In genomic region chr11:61349916-61350315, GRCh38 we compare ENCODE assay signal across 19 cellular contexts. TPM values are rescaled to one million over a fixed set of nuclear protein-coding genes. Genes with fewer than 3 reads are reported as not detected.
A peak's percentile ranks its signal among the peaks of the same experiment; 100 is the strongest.
DNase-seq lines count a peak whose midpoint lies in the region; ATAC-seq and TF ChIP-seq lines count a peak whose summit lies in the region.
"Had no signal": no experiment of that assay in that cellular context is flagged by ENCODE, and none has a peak within 500 bp of the region (broad histone marks: within the 10 kb centered on the region; RNA-seq: fewer than 3 reads in every experiment).

No MANE protein-coding gene starts in this region.

- ATAC-seq in activated CD8-positive, alpha-beta memory T cell treated with anti-CD3 and anti-CD28 coated beads, Interleukin-2, amount 10 ng/mL, durations not matched to agents 7 days and 5 days = no peak
- ATAC-seq in stimulated activated effector memory CD8-positive, alpha-beta T cell treated with anti-CD3 and anti-CD28 coated beads, Interleukin-12 subunit alpha, Interleukin-12 subunit beta, amount 100 ng/mL, for 72 hours = no peak

- peaks cover 15% of the 10 kb centered on the region for H3K36me3 Mint-ChIP-seq in activated CD8-positive, alpha-beta memory T cell treated with anti-CD3 and anti-CD28 coated beads, Interleukin-2, amount 10 ng/mL, durations not matched to agents 7 days and 5 days
- H3K36me3 Mint-ChIP-seq in IgD-negative memory B cell = peaks cover 7% of the 10 kb centered on the region
- no peaks in the 10 kb centered on the region for H3K36me3 Mint-ChIP-seq in glutamatergic neuron (ENCODE audit: unreplicated experiment)
- peaks cover 39% of the 10 kb centered on the region for H3K36me3 Mint-ChIP-seq in stimulated activated effector memory CD8-positive, alpha-beta T cell treated with anti-CD3 and anti-CD28 coated beads, Interleukin-12 subunit alpha, Interleukin-12 subunit beta, amount 100 ng/mL, for 72 hours
- H3K36me3 Mint-ChIP-seq in T-helper 2 cell treated with Interferon-gamma antibody and Interleukin-4, amounts not matched to agents 5 μg/mL and 100 μg/mL, for 36 hours (ENCODE audit: low read depth) = peaks cover 19% of the 10 kb centered on the region

- CTCF ChIA-PET in activated CD8-positive, alpha-beta memory T cell treated with anti-CD3 and anti-CD28 coated beads, Interleukin-2, amount 10 ng/mL, durations not matched to agents 7 days and 5 days (lab: Charles Lee) = interaction anchor here (3.1 kb wide), 1 partner anchor 36 kb away, joined by 12 read pairs; no protein-coding TSS in a partner anchor

- H3K9me3 Mint-ChIP-seq in activated CD8-positive, alpha-beta memory T cell treated with anti-CD3 and anti-CD28 coated beads, Interleukin-2, amount 10 ng/mL, durations not matched to agents 7 days and 5 days (ENCODE audit: low read depth) = no peaks in the 10 kb centered on the region
- H3K9me3 Mint-ChIP-seq in IgD-negative memory B cell (no peaks in the 10 kb centered on the region), glutamatergic neuron (ENCODE audit: unreplicated experiment) (peaks cover 3% of the 10 kb centered on the region)
- H3K9me3 Mint-ChIP-seq in stimulated activated effector memory CD8-positive, alpha-beta T cell treated with anti-CD3 and anti-CD28 coated beads, Interleukin-12 subunit alpha, Interleukin-12 subunit beta, amount 100 ng/mL, for 72 hours = no peaks in the 10 kb centered on the region
- H3K9me3 Mint-ChIP-seq in T-helper 2 cell treated with Interferon-gamma antibody and Interleukin-4, amounts not matched to agents 5 μg/mL and 100 μg/mL, for 36 hours = no peaks in the 10 kb centered on the region
- H3K9me3 Mint-ChIP-seq: HFFc6 had no signal

- H3K27me3 Mint-ChIP-seq in activated CD8-positive, alpha-beta memory T cell treated with anti-CD3 and anti-CD28 coated beads, Interleukin-2, amount 10 ng/mL, durations not matched to agents 7 days and 5 days = no peaks in the 10 kb centered on the region
- H3K27me3 Mint-ChIP-seq in IgD-negative memory B cell (no peaks in the 10 kb centered on the region), glutamatergic neuron (ENCODE audit: unreplicated experiment) (peaks cover 1% of the 10 kb centered on the region)
- no peaks in the 10 kb centered on the region for H3K27me3 Mint-ChIP-seq in T-helper 2 cell treated with Interferon-gamma antibody and Interleukin-4, amounts not matched to agents 5 μg/mL and 100 μg/mL, for 36 hours (ENCODE audit: low read depth)

- DNase-seq in activated CD8-positive, alpha-beta memory T cell treated with anti-CD3 and anti-CD28 coated beads, Interleukin-2, amount 10 ng/mL, durations not matched to agents 7 days and 5 days = no peak
- no peak for DNase-seq in activated CD8-positive, alpha-beta memory T cell treated with anti-CD3 and anti-CD28 coated beads, Interleukin-2, amount 50 U/mL, for 4 hours
- DNase-seq in glutamatergic neuron (no peak), DMS53 treated with DMSO at 0.1 percent for 48 hours (lab: John Stamatoyannopoulos, UW; ENCODE audit: unreplicated experiment) (no peak), cortex of kidney (lab: John Stamatoyannopoulos, UW) (no peak)
- DNase-seq in stimulated activated effector memory CD8-positive, alpha-beta T cell treated with anti-CD3 and anti-CD28 coated beads, Interleukin-12 subunit alpha, Interleukin-12 subunit beta, amount 100 ng/mL, for 72 hours (ENCODE audit: low spot score in 2 of 2) = no peak
- DNase-seq in T-helper 2 cell treated with Interferon-gamma antibody and Interleukin-4, amounts not matched to agents 5 μg/mL and 100 μg/mL, for 36 hours (ENCODE audit: low spot score) = no peak
- DNase-seq: COR-L47, DMS153, EL, HFFc6, Karpas-422, MM.1S, NCI-H1092 treated with DMSO at 0.1 percent for 48 hours, NCI-H2081 treated with DMSO at 0.1 percent for 48 hours, NCI-H510A treated with DMSO at 0.1 percent for 48 hours, NCI-H82, PC-9 had no signal

- no peaks in the 10 kb centered on the region for H3K4me1 Mint-ChIP-seq in activated CD8-positive, alpha-beta memory T cell treated with anti-CD3 and anti-CD28 coated beads, Interleukin-2, amount 10 ng/mL, durations not matched to agents 7 days and 5 days
- H3K4me1 Mint-ChIP-seq in IgD-negative memory B cell (peaks cover 15 to 17% (median 16%) of the 10 kb centered on the region in 3 donors), glutamatergic neuron (ENCODE audit: low read depth, unreplicated experiment) (peaks cover 8% of the 10 kb centered on the region)
- peaks cover 10% of the 10 kb centered on the region for H3K4me1 Mint-ChIP-seq in stimulated activated effector memory CD8-positive, alpha-beta T cell treated with anti-CD3 and anti-CD28 coated beads, Interleukin-12 subunit alpha, Interleukin-12 subunit beta, amount 100 ng/mL, for 72 hours
- no peaks in the 10 kb centered on the region for H3K4me1 Mint-ChIP-seq in T-helper 2 cell treated with Interferon-gamma antibody and Interleukin-4, amounts not matched to agents 5 μg/mL and 100 μg/mL, for 36 hours (ENCODE audit: low read depth)

- peak overlapping the region; percentile 30 for H3K27ac Mint-ChIP-seq in activated CD8-positive, alpha-beta memory T cell treated with anti-CD3 and anti-CD28 coated beads, Interleukin-2, amount 10 ng/mL, durations not matched to agents 7 days and 5 days
- peak overlapping the region in 2 of 3 donors; percentile 23 to 71 for H3K27ac Mint-ChIP-seq in IgD-negative memory B cell
- H3K27ac Mint-ChIP-seq in glutamatergic neuron (ENCODE audit: unreplicated experiment) = no peak overlapping the region
- peak overlapping the region; percentile 22 for H3K27ac Mint-ChIP-seq in stimulated activated effector memory CD8-positive, alpha-beta T cell treated with anti-CD3 and anti-CD28 coated beads, Interleukin-12 subunit alpha, Interleukin-12 subunit beta, amount 100 ng/mL, for 72 hours
- H3K27ac Mint-ChIP-seq in T-helper 2 cell treated with Interferon-gamma antibody and Interleukin-4, amounts not matched to agents 5 μg/mL and 100 μg/mL, for 36 hours = no peak overlapping the region
- H3K27ac Mint-ChIP-seq: HFFc6 had no signal

- TF ChIP-seq CTCF in glutamatergic neuron (IDR thresholded peaks at IDR 0.05; ENCODE audit: partially characterized antibody, unreplicated experiment) = no peak

- H3K4me3 Mint-ChIP-seq in activated CD8-positive, alpha-beta memory T cell treated with anti-CD3 and anti-CD28 coated beads, Interleukin-2, amount 10 ng/mL, durations not matched to agents 7 days and 5 days = no peak overlapping the region
- H3K4me3 Mint-ChIP-seq in IgD-negative memory B cell (peak overlapping the region in 1 of 4 donors; percentile 60), glutamatergic neuron (ENCODE audit: unreplicated experiment) (peak overlapping the region; percentile 55)
- no peak overlapping the region for H3K4me3 Mint-ChIP-seq in stimulated activated effector memory CD8-positive, alpha-beta T cell treated with anti-CD3 and anti-CD28 coated beads, Interleukin-12 subunit alpha, Interleukin-12 subunit beta, amount 100 ng/mL, for 72 hours
- H3K4me3 Mint-ChIP-seq in T-helper 2 cell treated with Interferon-gamma antibody and Interleukin-4, amounts not matched to agents 5 μg/mL and 100 μg/mL, for 36 hours = no peak overlapping the region
- H3K4me3 Mint-ChIP-seq: HFFc6 had no signal

RNA-seq across cellular contexts. Expression of gene CYB561A3, which starts 11.8 kb away (rescaled TPM):
- total RNA-seq in activated CD8-positive, alpha-beta memory T cell treated with anti-CD3 and anti-CD28 coated beads, Interleukin-2, amount 10 ng/mL, durations not matched to agents 7 days and 5 days = 10 to 100 TPM; 43.9 to 51.2 TPM
- polyA plus RNA-seq in IgD-negative memory B cell = 594 TPM
- total RNA-seq in glutamatergic neuron (ENCODE audit: unreplicated experiment) = 20.6 TPM

RNA-seq across cellular contexts. Expression of gene TMEM138, which starts 12.3 kb away (rescaled TPM):
- 10 to 100 TPM; 48.3 to 60.6 TPM for total RNA-seq in activated CD8-positive, alpha-beta memory T cell treated with anti-CD3 and anti-CD28 coated beads, Interleukin-2, amount 10 ng/mL, durations not matched to agents 7 days and 5 days
- polyA plus RNA-seq in IgD-negative memory B cell = 44.1 TPM
- 23.3 TPM for total RNA-seq in glutamatergic neuron (ENCODE audit: unreplicated experiment)

RNA-seq across cellular contexts. Expression of gene TKFC, which starts 16.9 kb away (rescaled TPM):
- total RNA-seq in activated CD8-positive, alpha-beta memory T cell treated with anti-CD3 and anti-CD28 coated beads, Interleukin-2, amount 10 ng/mL, durations not matched to agents 7 days and 5 days = 10 to 100 TPM; 36.9 to 42.3 TPM
- polyA plus RNA-seq in IgD-negative memory B cell = 46.1 TPM
- total RNA-seq in glutamatergic neuron (ENCODE audit: unreplicated experiment) = 59.6 TPM

RNA-seq across cellular contexts. Expression of gene DDB1, which starts 17.0 kb away (rescaled TPM):
- total RNA-seq in activated CD8-positive, alpha-beta memory T cell treated with anti-CD3 and anti-CD28 coated beads, Interleukin-2, amount 10 ng/mL, durations not matched to agents 7 days and 5 days = 100 to 1,000 TPM; 189 to 258 TPM
- 81.7 TPM for polyA plus RNA-seq in IgD-negative memory B cell
- 259 TPM for total RNA-seq in glutamatergic neuron (ENCODE audit: unreplicated experiment)

RNA-seq across cellular contexts. Expression of gene TMEM216, which starts 42.5 kb away (rescaled TPM):
- 10 to 100 TPM in 1 of 2 experiments, 1 to 10 TPM in 1; 7.8 to 15.3 TPM for total RNA-seq in activated CD8-positive, alpha-beta memory T cell treated with anti-CD3 and anti-CD28 coated beads, Interleukin-2, amount 10 ng/mL, durations not matched to agents 7 days and 5 days
- polyA plus RNA-seq in IgD-negative memory B cell = 67.0 TPM
- 7.8 TPM for total RNA-seq in glutamatergic neuron (ENCODE audit: unreplicated experiment)

Comparison
In these comparisons a context has a peak if more than half of its experiments do, and no peak if none do; other contexts are left out.
1. H3K27ac Mint-ChIP-seq: peak in activated CD8-positive, alpha-beta memory T cell treated with anti-CD3 and anti-CD28 coated beads, Interleukin-2, amount 10 ng/mL, durations not matched to agents 7 days and 5 days (single experiment), IgD-negative memory B cell (2 of 3) and stimulated activated effector memory CD8-positive, alpha-beta T cell treated with anti-CD3 and anti-CD28 coated beads, Interleukin-12 subunit alpha, Interleukin-12 subunit beta, amount 100 ng/mL, for 72 hours (single experiment); none in glutamatergic neuron (single experiment) and T-helper 2 cell treated with Interferon-gamma antibody and Interleukin-4, amounts not matched to agents 5 μg/mL and 100 μg/mL, for 36 hours (single experiment).